In genomic region chr11:121589946-121590537, GRCh38 we compare ENCODE assay signal across 8 cellular contexts.
DNase-seq lines count a peak whose midpoint lies in the region; ATAC-seq and TF ChIP-seq lines count a peak whose summit lies in the region.

No MANE protein-coding gene starts in this region.

- H3K4me3 Mint-ChIP-seq in stimulated activated memory B cell treated with anti-CD40 and anti-IgM and Interleukin-4, amounts not matched to agents 10 μg/mL and 1 μg/mL and 100 μg/mL, for 72 hours = peak overlapping the region; percentile 32

- H3K27me3 ChIP-seq in gastroesophageal sphincter = no peaks in the 10 kb centered on the region

- H3K4me1 Mint-ChIP-seq in stimulated activated memory B cell treated with anti-CD40 and anti-IgM and Interleukin-4, amounts not matched to agents 10 μg/mL and 1 μg/mL and 100 μg/mL, for 72 hours = peaks cover 29% of the 10 kb centered on the region

- H3K4me3 ChIP-seq in gastroesophageal sphincter = no peak overlapping the region

- peaks cover 3% of the 10 kb centered on the region for H3K9me3 Mint-ChIP-seq in stimulated activated memory B cell treated with anti-CD40 and anti-IgM and Interleukin-4, amounts not matched to agents 10 μg/mL and 1 μg/mL and 100 μg/mL, for 72 hours

- 89% methylated on average over 2 of the region's 5 CpGs; no CpG with 5 or more reads in 1 of the 2 donors for WGBS in gastroesophageal sphincter (ENCODE audit: low coverage in 1 of 2), 2 donors

- no peak for TF ChIP-seq POLR2A in gastroesophageal sphincter (IDR thresholded peaks at IDR 0.05)

- no peaks in the 10 kb centered on the region for H3K27me3 Mint-ChIP-seq in stimulated activated memory B cell treated with anti-CD40 and anti-IgM and Interleukin-4, amounts not matched to agents 10 μg/mL and 1 μg/mL and 100 μg/mL, for 72 hours

- TF ChIP-seq CTCF in gastroesophageal sphincter (IDR thresholded peaks at IDR 0.05) = no peak

- H3K4me1 ChIP-seq in gastroesophageal sphincter = peaks cover 0 to 25% (median under 1%) of the 10 kb centered on the region in 3 donors

- peak overlapping the region; percentile 4 for H3K27ac Mint-ChIP-seq in stimulated activated memory B cell treated with anti-CD40 and anti-IgM and Interleukin-4, amounts not matched to agents 10 μg/mL and 1 μg/mL and 100 μg/mL, for 72 hours

- H3K9me3 ChIP-seq in gastroesophageal sphincter = no peaks in the 10 kb centered on the region

- H3K36me3 Mint-ChIP-seq in stimulated activated memory B cell treated with anti-CD40 and anti-IgM and Interleukin-4, amounts not matched to agents 10 μg/mL and 1 μg/mL and 100 μg/mL, for 72 hours = peaks cover 13% of the 10 kb centered on the region

- no peak for TF ChIP-seq EP300 in gastroesophageal sphincter (IDR thresholded peaks at IDR 0.05)

- H3K27ac ChIP-seq in gastroesophageal sphincter = no peak overlapping the region

- ATAC-seq in HG02885 (IDR thresholded peaks at IDR 0.05; ENCODE audit: poor library complexity, unreplicated experiment) (peak; percentile 85), gastroesophageal sphincter (no peak)
- ATAC-seq in stimulated activated memory B cell treated with anti-CD40 and anti-IgM and Interleukin-4, amounts not matched to agents 10 μg/mL and 1 μg/mL and 100 μg/mL, for 72 hours = peak; percentile 91

- peak; percentile 67 for DNase-seq in activated CD8-positive, alpha-beta memory T cell treated with anti-CD3 and anti-CD28 coated beads for 24 hours
- no peak for DNase-seq in activated CD8-positive, alpha-beta memory T cell treated with anti-CD3 and anti-CD28 coated beads, Interleukin-2, amount 50 U/mL, for 4 hours
- peak; percentile 50 for DNase-seq in SKM-1 treated with dmso at 0.1 percent for 144 hours (lab: John Stamatoyannopoulos, UW; ENCODE audit: unreplicated experiment)
- DNase-seq in DMS 273 (lab: John Stamatoyannopoulos, UW; ENCODE audit: unreplicated experiment) = no peak
- DNase-seq in ecto neural progenitor cell (ENCODE audit: low spot score) = no peak

- peaks cover 0 to 37% of the 10 kb centered on the region in 2 donors for H3K36me3 ChIP-seq in gastroesophageal sphincter

Comparison
In these comparisons a context has a peak if more than half of its experiments do, and no peak if none do; other contexts are left out.
1. DNase-seq: peak in activated CD8-positive, alpha-beta memory T cell treated with anti-CD3 and anti-CD28 coated beads for 24 hours (single experiment) and SKM-1 treated with dmso at 0.1 percent for 144 hours (single experiment); none in activated CD8-positive, alpha-beta memory T cell treated with anti-CD3 and anti-CD28 coated beads, Interleukin-2, amount 50 U/mL, for 4 hours (single experiment), DMS 273 (single experiment) and ecto neural progenitor cell (single experiment).